Comparison of ENCODE assay signal across 21 cellular contexts in genomic region chr2:239362497-239362896, GRCh38.
"Had no signal": no experiment of that assay in that cellular context is flagged by ENCODE, and none has a peak within 500 bp of the region (broad histone marks: within the 10 kb centered on the region; RNA-seq: fewer than 3 reads in every experiment).

No MANE protein-coding gene starts in this region.

- H3K27me3 Mint-ChIP-seq: activated CD4-positive, alpha-beta memory T cell treated with anti-CD3 and anti-CD28 coated beads for 36 hours; activated CD4-positive, alpha-beta T cell treated with anti-CD3 and anti-CD28 coated beads, Interleukin-2, amount 10 ng/mL, durations not matched to agents 7 days and 5 days; activated naive CD8-positive, alpha-beta T cell had no signal

- H3K4me3 ChIP-seq: K562 had no signal

- ATAC-seq: activated T-cell treated with anti-CD3 and anti-CD28 coated beads, Interleukin-2, amount 50 U/mL, for 4 hours; K562; PC-3 had no signal

- DNase-seq: activated CD4-positive, alpha-beta memory T cell treated with anti-CD3 and anti-CD28 coated beads for 36 hours; activated CD4-positive, alpha-beta T cell treated with anti-CD3 and anti-CD28 coated beads, Interleukin-2, amount 10 ng/mL, durations not matched to agents 7 days and 5 days; activated CD4-positive, CD25-positive, alpha-beta regulatory T cell; activated CD8-positive, alpha-beta memory T cell treated with anti-CD3 and anti-CD28 coated beads for 24 hours; activated effector memory CD4-positive, alpha-beta T cell treated with anti-CD3 and anti-CD28 coated beads, Interleukin-2, amount 50 U/mL, for 16 hours; activated naive CD4-positive, alpha-beta T cell treated with anti-CD3 and anti-CD28 coated beads for 36 hours; activated T-cell treated with anti-CD3 and anti-CD28 coated beads, Interleukin-2, amount 50 U/mL, for 4 hours; amygdala; Karpas-422; NCI-H1105 treated with DMSO at 0.1 percent for 48 hours; NCI-H1436 treated with DMSO at 0.1 percent for 48 hours; NCI-H187; NCI-H2081; NCI-H510A treated with DMSO at 0.1 percent for 48 hours; NCI-H69; PC-3; SHP77 treated with DMSO at 0.1 percent for 48 hours; T-helper 2 cell; T1000 had no signal

- H3K27ac Mint-ChIP-seq: activated CD4-positive, alpha-beta memory T cell treated with anti-CD3 and anti-CD28 coated beads for 36 hours; activated CD4-positive, alpha-beta T cell treated with anti-CD3 and anti-CD28 coated beads, Interleukin-2, amount 10 ng/mL, durations not matched to agents 7 days and 5 days; activated naive CD4-positive, alpha-beta T cell treated with anti-CD3 and anti-CD28 coated beads for 36 hours; activated naive CD8-positive, alpha-beta T cell had no signal

- H3K9me3 Mint-ChIP-seq: activated CD4-positive, alpha-beta memory T cell treated with anti-CD3 and anti-CD28 coated beads for 36 hours; activated CD4-positive, alpha-beta T cell treated with anti-CD3 and anti-CD28 coated beads, Interleukin-2, amount 10 ng/mL, durations not matched to agents 7 days and 5 days; activated naive CD4-positive, alpha-beta T cell treated with anti-CD3 and anti-CD28 coated beads for 36 hours; activated T-cell treated with anti-CD3 and anti-CD28 coated beads, Interleukin-2, amount 50 U/mL, for 4 hours had no signal

- H3K36me3 Mint-ChIP-seq: activated CD4-positive, alpha-beta memory T cell treated with anti-CD3 and anti-CD28 coated beads for 36 hours had no signal

- H3K4me3 Mint-ChIP-seq: activated CD4-positive, alpha-beta memory T cell treated with anti-CD3 and anti-CD28 coated beads for 36 hours; activated CD4-positive, alpha-beta T cell treated with anti-CD3 and anti-CD28 coated beads, Interleukin-2, amount 10 ng/mL, durations not matched to agents 7 days and 5 days; activated naive CD4-positive, alpha-beta T cell treated with anti-CD3 and anti-CD28 coated beads for 36 hours; activated naive CD8-positive, alpha-beta T cell; activated T-cell treated with anti-CD3 and anti-CD28 coated beads, Interleukin-2, amount 50 U/mL, for 4 hours had no signal
